In the genomic region with DNA sequence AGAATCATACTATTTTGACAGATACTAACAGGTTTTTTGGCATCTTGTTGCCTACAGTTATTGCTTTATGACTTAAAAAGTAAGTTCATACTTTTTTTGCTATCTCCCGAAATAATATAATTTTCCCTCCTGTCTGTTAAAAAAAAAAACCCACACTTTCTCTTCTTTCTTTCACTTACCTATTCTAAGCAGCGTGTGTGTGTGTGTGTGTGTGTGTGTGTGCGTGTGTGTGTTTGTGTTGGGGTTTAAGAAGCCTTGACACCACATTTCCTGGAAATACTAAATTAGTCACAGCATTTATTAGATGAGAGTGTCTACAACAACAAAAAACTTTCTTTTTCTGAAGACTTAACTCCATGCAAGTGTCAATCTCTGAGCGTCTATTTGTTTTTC, we compare ENCODE assay signal across 11 cellular contexts. TPM values are rescaled to one million over a fixed set of nuclear protein-coding genes. Genes with fewer than 3 reads are reported as not detected.
DNase-seq lines count a peak whose midpoint lies in the region; ATAC-seq lines count a peak whose summit lies in the region.
"Had no signal": no experiment of that assay in that cellular context is flagged by ENCODE, and none has a peak within 500 bp of the region (broad histone marks: within the 10 kb centered on the region; RNA-seq: fewer than 3 reads in every experiment).

No MANE protein-coding gene starts in this region.

- POLR2A ChIA-PET in activated CD4-positive, alpha-beta T cell treated with anti-CD3 and anti-CD28 coated beads, Interleukin-2, amount 10 ng/mL, durations not matched to agents 7 days and 5 days (lab: Charles Lee), result no interaction called here

- CTCF ChIA-PET in activated CD4-positive, alpha-beta T cell treated with anti-CD3 and anti-CD28 coated beads, Interleukin-2, amount 10 ng/mL, durations not matched to agents 7 days and 5 days (lab: Charles Lee), result interaction anchor here (0.8 to 3.2 kb wide), 6 partner anchors 10 to 45 kb away, joined by 3 to 19 read pairs (median 6); no protein-coding TSS in a partner anchor

- H3K27me3 Mint-ChIP-seq in activated CD4-positive, alpha-beta T cell treated with anti-CD3 and anti-CD28 coated beads, Interleukin-2, amount 10 ng/mL, durations not matched to agents 7 days and 5 days, result no peaks in the 10 kb centered on the region
- H3K27me3 Mint-ChIP-seq in stimulated activated naive B cell treated with anti-CD40 and anti-IgM and Interleukin-4, amounts not matched to agents 10 μg/mL and 1 μg/mL and 100 μg/mL, for 72 hours, result no peaks in the 10 kb centered on the region

- peaks cover 1% of the 10 kb centered on the region for H3K9me3 Mint-ChIP-seq in activated CD4-positive, alpha-beta T cell treated with anti-CD3 and anti-CD28 coated beads, Interleukin-2, amount 10 ng/mL, durations not matched to agents 7 days and 5 days
- no peaks in the 10 kb centered on the region for H3K9me3 Mint-ChIP-seq in stimulated activated naive B cell treated with anti-CD40 and anti-IgM and Interleukin-4, amounts not matched to agents 10 μg/mL and 1 μg/mL and 100 μg/mL, for 72 hours

- H3K27ac Mint-ChIP-seq in activated CD4-positive, alpha-beta T cell treated with anti-CD3 and anti-CD28 coated beads, Interleukin-2, amount 10 ng/mL, durations not matched to agents 7 days and 5 days, result peak overlapping the region; percentile 88
- H3K27ac Mint-ChIP-seq in stimulated activated naive B cell treated with anti-CD40 and anti-IgM and Interleukin-4, amounts not matched to agents 10 μg/mL and 1 μg/mL and 100 μg/mL, for 72 hours, result peak overlapping the region; percentile 91

- peak in 3 of 4 experiments; percentile 16 to 22 (median 17) for DNase-seq in activated CD4-positive, CD25-positive, alpha-beta regulatory T cell (lab: John Stamatoyannopoulos, UW)
- no peak for DNase-seq in activated CD4-positive, CD25-positive, alpha-beta regulatory T cell treated with anti-CD3 and anti-CD28 coated beads, Interleukin-2, amount 50 U/mL, for 72 hours
- DNase-seq in activated CD4-positive, alpha-beta T cell treated with anti-CD3 and anti-CD28 coated beads, Interleukin-2, amount 10 ng/mL, durations not matched to agents 7 days and 5 days, result peak; percentile 48
- DNase-seq in effector CD8-positive, alpha-beta T cell (lab: John Stamatoyannopoulos, UW), result peak; percentile 6
- peak; percentile 55 for DNase-seq in stimulated activated naive B cell treated with anti-CD40 and anti-IgM and Interleukin-4, amounts not matched to agents 10 μg/mL and 1 μg/mL and 100 μg/mL, for 72 hours
- no peak for DNase-seq in SKM-1 treated with dmso at 0.1 percent for 144 hours (lab: John Stamatoyannopoulos, UW; ENCODE audit: unreplicated experiment)
- DNase-seq: ACHN, left ventricle myocardium inferior, NCI-H524 had no signal

- peaks cover 65% of the 10 kb centered on the region for H3K36me3 Mint-ChIP-seq in activated CD4-positive, alpha-beta T cell treated with anti-CD3 and anti-CD28 coated beads, Interleukin-2, amount 10 ng/mL, durations not matched to agents 7 days and 5 days (ENCODE audit: low read depth)
- H3K36me3 Mint-ChIP-seq in stimulated activated naive B cell treated with anti-CD40 and anti-IgM and Interleukin-4, amounts not matched to agents 10 μg/mL and 1 μg/mL and 100 μg/mL, for 72 hours, result peaks cover 34 to 56% of the 10 kb centered on the region in 2 donors

- ATAC-seq in stimulated activated naive B cell treated with anti-CD40 and anti-IgM and Interleukin-4, amounts not matched to agents 10 μg/mL and 1 μg/mL and 100 μg/mL, for 72 hours (replicated peaks), result peak; percentile 49 to 61
- ATAC-seq in GM19455 (IDR thresholded peaks at IDR 0.05; ENCODE audit: unreplicated experiment), result no peak
- no peak for ATAC-seq in HG02798 (IDR thresholded peaks at IDR 0.05; ENCODE audit: poor library complexity, unreplicated experiment)

- peak overlapping the region; percentile 49 for H3K4me3 Mint-ChIP-seq in activated CD4-positive, alpha-beta T cell treated with anti-CD3 and anti-CD28 coated beads, Interleukin-2, amount 10 ng/mL, durations not matched to agents 7 days and 5 days
- H3K4me3 Mint-ChIP-seq in stimulated activated naive B cell treated with anti-CD40 and anti-IgM and Interleukin-4, amounts not matched to agents 10 μg/mL and 1 μg/mL and 100 μg/mL, for 72 hours, result peak overlapping the region; percentile 75 to 81

- peaks cover 78% of the 10 kb centered on the region for H3K4me1 Mint-ChIP-seq in activated CD4-positive, alpha-beta T cell treated with anti-CD3 and anti-CD28 coated beads, Interleukin-2, amount 10 ng/mL, durations not matched to agents 7 days and 5 days
- peaks cover 47 to 82% of the 10 kb centered on the region in 2 donors for H3K4me1 Mint-ChIP-seq in stimulated activated naive B cell treated with anti-CD40 and anti-IgM and Interleukin-4, amounts not matched to agents 10 μg/mL and 1 μg/mL and 100 μg/mL, for 72 hours

RNA-seq across cellular contexts. Expression of a gene that starts 12.4 kb away (rescaled TPM):
- total RNA-seq in activated CD4-positive, alpha-beta T cell treated with anti-CD3 and anti-CD28 coated beads, Interleukin-2, amount 10 ng/mL, durations not matched to agents 7 days and 5 days, result 100 to 1,000 TPM; 167 to 184 TPM

Comparison
In these comparisons a context has a peak if more than half of its experiments do, and no peak if none do; other contexts are left out.
1. DNase-seq: peak in activated CD4-positive, CD25-positive, alpha-beta regulatory T cell (3 of 4), activated CD4-positive, alpha-beta T cell treated with anti-CD3 and anti-CD28 coated beads, Interleukin-2, amount 10 ng/mL, durations not matched to agents 7 days and 5 days (single experiment), effector CD8-positive, alpha-beta T cell (single experiment) and stimulated activated naive B cell treated with anti-CD40 and anti-IgM and Interleukin-4, amounts not matched to agents 10 μg/mL and 1 μg/mL and 100 μg/mL, for 72 hours (single experiment); none in activated CD4-positive, CD25-positive, alpha-beta regulatory T cell treated with anti-CD3 and anti-CD28 coated beads, Interleukin-2, amount 50 U/mL, for 72 hours (single experiment) and SKM-1 treated with dmso at 0.1 percent for 144 hours (single experiment).
2. ATAC-seq: peak in stimulated activated naive B cell treated with anti-CD40 and anti-IgM and Interleukin-4, amounts not matched to agents 10 μg/mL and 1 μg/mL and 100 μg/mL, for 72 hours (2 of 2); none in GM19455 (single experiment) and HG02798 (single experiment).